ENCODE assay signal across 1 cellular context in the genomic region with DNA sequence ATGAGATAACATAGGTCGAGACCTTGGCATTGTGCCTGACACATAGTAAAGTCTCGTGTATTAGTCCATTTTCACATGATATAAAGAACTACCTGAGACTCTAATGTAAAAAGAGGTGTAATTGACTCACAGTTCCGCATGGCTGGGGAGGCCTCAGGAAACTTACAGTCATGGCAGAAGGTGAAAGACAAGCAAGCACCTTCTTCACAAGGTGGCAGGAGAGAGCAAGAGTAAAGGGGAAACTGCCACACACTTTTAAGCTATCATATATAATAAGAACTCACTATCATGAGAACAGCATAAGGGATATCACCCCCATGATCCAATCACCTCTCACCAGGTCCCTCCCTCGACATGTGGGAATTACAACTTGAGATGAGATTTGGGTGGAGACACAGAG.
TF ChIP-seq lines count a peak whose summit lies in the region.

No MANE protein-coding gene starts in this region.

TF ChIP-seq in GM23338, 12 proteins besides CTCF, POLR2A, EP300 and RAD21:
- TF ChIP-seq, protein P1, sequence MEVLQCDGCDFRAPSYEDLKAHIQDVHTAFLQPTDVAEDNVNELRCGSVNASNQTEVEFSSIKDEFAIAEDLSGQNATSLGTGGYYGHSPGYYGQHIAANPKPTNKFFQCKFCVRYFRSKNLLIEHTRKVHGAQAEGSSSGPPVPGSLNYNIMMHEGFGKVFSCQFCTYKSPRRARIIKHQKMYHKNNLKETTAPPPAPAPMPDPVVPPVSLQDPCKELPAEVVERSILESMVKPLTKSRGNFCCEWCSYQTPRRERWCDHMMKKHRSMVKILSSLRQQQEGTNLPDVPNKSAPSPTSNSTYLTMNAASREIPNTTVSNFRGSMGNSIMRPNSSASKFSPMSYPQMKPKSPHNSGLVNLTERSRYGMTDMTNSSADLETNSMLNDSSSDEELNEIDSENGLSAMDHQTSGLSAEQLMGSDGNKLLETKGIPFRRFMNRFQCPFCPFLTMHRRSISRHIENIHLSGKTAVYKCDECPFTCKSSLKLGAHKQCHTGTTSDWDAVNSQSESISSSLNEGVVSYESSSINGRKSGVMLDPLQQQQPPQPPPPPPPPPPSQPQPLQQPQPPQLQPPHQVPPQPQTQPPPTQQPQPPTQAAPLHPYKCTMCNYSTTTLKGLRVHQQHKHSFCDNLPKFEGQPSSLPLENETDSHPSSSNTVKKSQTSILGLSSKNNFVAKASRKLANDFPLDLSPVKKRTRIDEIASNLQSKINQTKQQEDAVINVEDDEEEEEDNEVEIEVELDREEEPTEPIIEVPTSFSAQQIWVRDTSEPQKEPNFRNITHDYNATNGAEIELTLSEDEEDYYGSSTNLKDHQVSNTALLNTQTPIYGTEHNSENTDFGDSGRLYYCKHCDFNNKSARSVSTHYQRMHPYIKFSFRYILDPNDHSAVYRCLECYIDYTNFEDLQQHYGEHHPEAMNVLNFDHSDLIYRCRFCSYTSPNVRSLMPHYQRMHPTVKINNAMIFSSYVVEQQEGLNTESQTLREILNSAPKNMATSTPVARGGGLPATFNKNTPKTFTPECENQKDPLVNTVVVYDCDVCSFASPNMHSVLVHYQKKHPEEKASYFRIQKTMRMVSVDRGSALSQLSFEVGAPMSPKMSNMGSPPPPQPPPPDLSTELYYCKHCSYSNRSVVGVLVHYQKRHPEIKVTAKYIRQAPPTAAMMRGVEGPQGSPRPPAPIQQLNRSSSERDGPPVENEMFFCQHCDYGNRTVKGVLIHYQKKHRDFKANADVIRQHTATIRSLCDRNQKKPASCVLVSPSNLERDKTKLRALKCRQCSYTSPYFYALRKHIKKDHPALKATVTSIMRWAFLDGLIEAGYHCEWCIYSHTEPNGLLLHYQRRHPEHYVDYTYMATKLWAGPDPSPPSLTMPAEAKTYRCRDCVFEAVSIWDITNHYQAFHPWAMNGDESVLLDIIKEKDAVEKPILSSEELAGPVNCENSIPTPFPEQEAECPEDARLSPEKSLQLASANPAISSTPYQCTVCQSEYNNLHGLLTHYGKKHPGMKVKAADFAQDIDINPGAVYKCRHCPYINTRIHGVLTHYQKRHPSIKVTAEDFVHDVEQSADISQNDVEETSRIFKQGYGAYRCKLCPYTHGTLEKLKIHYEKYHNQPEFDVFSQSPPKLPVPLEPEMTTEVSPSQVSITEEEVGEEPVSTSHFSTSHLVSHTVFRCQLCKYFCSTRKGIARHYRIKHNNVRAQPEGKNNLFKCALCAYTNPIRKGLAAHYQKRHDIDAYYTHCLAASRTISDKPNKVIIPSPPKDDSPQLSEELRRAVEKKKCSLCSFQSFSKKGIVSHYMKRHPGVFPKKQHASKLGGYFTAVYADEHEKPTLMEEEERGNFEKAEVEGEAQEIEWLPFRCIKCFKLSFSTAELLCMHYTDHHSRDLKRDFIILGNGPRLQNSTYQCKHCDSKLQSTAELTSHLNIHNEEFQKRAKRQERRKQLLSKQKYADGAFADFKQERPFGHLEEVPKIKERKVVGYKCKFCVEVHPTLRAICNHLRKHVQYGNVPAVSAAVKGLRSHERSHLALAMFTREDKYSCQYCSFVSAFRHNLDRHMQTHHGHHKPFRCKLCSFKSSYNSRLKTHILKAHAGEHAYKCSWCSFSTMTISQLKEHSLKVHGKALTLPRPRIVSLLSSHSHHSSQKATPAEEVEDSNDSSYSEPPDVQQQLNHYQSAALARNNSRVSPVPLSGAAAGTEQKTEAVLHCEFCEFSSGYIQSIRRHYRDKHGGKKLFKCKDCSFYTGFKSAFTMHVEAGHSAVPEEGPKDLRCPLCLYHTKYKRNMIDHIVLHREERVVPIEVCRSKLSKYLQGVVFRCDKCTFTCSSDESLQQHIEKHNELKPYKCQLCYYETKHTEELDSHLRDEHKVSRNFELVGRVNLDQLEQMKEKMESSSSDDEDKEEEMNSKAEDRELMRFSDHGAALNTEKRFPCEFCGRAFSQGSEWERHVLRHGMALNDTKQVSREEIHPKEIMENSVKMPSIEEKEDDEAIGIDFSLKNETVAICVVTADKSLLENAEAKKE (CRISPR knock-in tag; IDR thresholded peaks at IDR 0.05): no peak
- TF ChIP-seq NANOG (IDR thresholded peaks at IDR 0.05; ENCODE audit: borderline replicate concordance): no peak
- TF ChIP-seq, protein P2, sequence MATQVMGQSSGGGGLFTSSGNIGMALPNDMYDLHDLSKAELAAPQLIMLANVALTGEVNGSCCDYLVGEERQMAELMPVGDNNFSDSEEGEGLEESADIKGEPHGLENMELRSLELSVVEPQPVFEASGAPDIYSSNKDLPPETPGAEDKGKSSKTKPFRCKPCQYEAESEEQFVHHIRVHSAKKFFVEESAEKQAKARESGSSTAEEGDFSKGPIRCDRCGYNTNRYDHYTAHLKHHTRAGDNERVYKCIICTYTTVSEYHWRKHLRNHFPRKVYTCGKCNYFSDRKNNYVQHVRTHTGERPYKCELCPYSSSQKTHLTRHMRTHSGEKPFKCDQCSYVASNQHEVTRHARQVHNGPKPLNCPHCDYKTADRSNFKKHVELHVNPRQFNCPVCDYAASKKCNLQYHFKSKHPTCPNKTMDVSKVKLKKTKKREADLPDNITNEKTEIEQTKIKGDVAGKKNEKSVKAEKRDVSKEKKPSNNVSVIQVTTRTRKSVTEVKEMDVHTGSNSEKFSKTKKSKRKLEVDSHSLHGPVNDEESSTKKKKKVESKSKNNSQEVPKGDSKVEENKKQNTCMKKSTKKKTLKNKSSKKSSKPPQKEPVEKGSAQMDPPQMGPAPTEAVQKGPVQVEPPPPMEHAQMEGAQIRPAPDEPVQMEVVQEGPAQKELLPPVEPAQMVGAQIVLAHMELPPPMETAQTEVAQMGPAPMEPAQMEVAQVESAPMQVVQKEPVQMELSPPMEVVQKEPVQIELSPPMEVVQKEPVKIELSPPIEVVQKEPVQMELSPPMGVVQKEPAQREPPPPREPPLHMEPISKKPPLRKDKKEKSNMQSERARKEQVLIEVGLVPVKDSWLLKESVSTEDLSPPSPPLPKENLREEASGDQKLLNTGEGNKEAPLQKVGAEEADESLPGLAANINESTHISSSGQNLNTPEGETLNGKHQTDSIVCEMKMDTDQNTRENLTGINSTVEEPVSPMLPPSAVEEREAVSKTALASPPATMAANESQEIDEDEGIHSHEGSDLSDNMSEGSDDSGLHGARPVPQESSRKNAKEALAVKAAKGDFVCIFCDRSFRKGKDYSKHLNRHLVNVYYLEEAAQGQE (IDR thresholded peaks at IDR 0.05; ENCODE audit: unreplicated experiment): no peak
- TF ChIP-seq, protein P3, sequence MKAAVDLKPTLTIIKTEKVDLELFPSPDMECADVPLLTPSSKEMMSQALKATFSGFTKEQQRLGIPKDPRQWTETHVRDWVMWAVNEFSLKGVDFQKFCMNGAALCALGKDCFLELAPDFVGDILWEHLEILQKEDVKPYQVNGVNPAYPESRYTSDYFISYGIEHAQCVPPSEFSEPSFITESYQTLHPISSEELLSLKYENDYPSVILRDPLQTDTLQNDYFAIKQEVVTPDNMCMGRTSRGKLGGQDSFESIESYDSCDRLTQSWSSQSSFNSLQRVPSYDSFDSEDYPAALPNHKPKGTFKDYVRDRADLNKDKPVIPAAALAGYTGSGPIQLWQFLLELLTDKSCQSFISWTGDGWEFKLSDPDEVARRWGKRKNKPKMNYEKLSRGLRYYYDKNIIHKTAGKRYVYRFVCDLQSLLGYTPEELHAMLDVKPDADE (IDR thresholded peaks at IDR 0.05): no peak
- no peak for TF ChIP-seq CREB1 (CRISPR knock-in tag; IDR thresholded peaks at IDR 0.05; ENCODE audit: low read depth)
- TF ChIP-seq EZH2phosphoT487 (IDR thresholded peaks at IDR 0.05; ENCODE audit: unreplicated experiment): no peak
- TF ChIP-seq JUNB (IDR thresholded peaks at IDR 0.05; ENCODE audit: unreplicated experiment): no peak
